ENCODE assay signal across 1 cellular context in the genomic region with DNA sequence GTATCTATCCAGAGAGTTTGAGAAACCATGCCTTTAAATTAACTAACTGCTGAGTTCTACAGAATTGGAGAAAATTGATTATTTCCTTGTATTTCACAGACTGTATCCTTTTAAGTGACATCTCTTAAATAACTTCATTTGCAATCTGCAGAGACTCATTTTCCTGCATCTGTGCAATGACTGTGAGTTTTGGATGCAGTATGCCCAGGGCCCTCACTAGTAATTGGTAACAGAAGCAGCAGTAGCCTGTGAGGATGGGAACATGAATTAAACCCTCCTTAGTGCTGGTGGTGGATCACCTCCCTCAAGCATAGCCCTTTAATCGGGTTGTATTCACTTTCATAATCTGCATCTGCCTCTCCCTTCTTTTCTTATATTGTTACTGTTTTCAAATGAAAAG.
TF ChIP-seq lines count a peak whose summit lies in the region.

No MANE protein-coding gene starts in this region.

TF ChIP-seq in HCT116, 20 proteins besides CTCF, POLR2A, EP300 and RAD21 (continued from another document):
- TF ChIP-seq ZBTB33 (IDR thresholded peaks at IDR 0.05; ENCODE audit: extremely low read depth, insufficient replicate concordance, low read length) = no peak
- TF ChIP-seq ELF1 (IDR thresholded peaks at IDR 0.05; ENCODE audit: borderline replicate concordance, low read depth) = no peak
- TF ChIP-seq ZNF274 (IDR thresholded peaks at IDR 0.05; ENCODE audit: low read depth, low read length) = no peak
- no peak for TF ChIP-seq SIN3A (IDR thresholded peaks at IDR 0.05; ENCODE audit: low read depth)
- no peak for TF ChIP-seq POLR2AphosphoS5 (IDR thresholded peaks at IDR 0.05; ENCODE audit: low read depth, low read length)
- no peak for TF ChIP-seq EZH2phosphoT487 (IDR thresholded peaks at IDR 0.05; ENCODE audit: borderline replicate concordance)
TF ChIP-seq in HCT116: peak in this region for 0.
